In genomic region chr11:66694732-66695207, GRCh38 we compare ENCODE assay signal across 8 cellular contexts. TPM values are rescaled to one million over a fixed set of nuclear protein-coding genes. Genes with fewer than 3 reads are reported as not detected.
DNase-seq lines count a peak whose midpoint lies in the region; ATAC-seq, FAIRE-seq and TF ChIP-seq lines count a peak whose summit lies in the region.

No MANE protein-coding gene starts in this region.

- no peak overlapping the region for H3K27ac ChIP-seq in kidney (ENCODE audit: low read depth in 2 of 2, low read length in 2 of 2)

- intact Hi-C loops in kidney (cut with DNase I), result loop anchor here (5.0 kb wide), 1 partner anchor 138 kb away; no protein-coding TSS in a partner anchor

- H3K9me3 ChIP-seq in kidney (ENCODE audit: control insufficient read depth in 1 of 2, low read length in 2 of 2), result no peaks in the 10 kb centered on the region

- TF ChIP-seq CTCF in kidney (IDR thresholded peaks at IDR 0.05; ENCODE audit: borderline replicate concordance, extremely low read depth, insufficient read depth), result peak; percentile 94

- DNase-seq in Caki2 (ENCODE audit: low read depth) (peak; percentile 87), NCI-H510A treated with DMSO at 0.1 percent for 48 hours (lab: John Stamatoyannopoulos, UW) (peak; percentile 97), cerebellar cortex (ENCODE audit: low spot score) (peak; percentile 96), kidney (peak; percentile 91)
- peak; percentile 89 for DNase-seq in stimulated activated CD4-positive, alpha-beta T cell treated with anti-CD3 and anti-CD28 coated beads, Interleukin-2, amount 100 ng/mL, for 24 hours

- peak; percentile 53 for FAIRE-seq in kidney (lab: Jason Lieb, UNC)

- peak overlapping the region in 1 of 2 donors; percentile 36 for H3K9ac ChIP-seq in kidney (ENCODE audit: low read length in 2 of 2)

- ATAC-seq in HG03108 (IDR thresholded peaks at IDR 0.05; ENCODE audit: unreplicated experiment), result peak; percentile 64
- peak; percentile 74 to 86 for ATAC-seq in activated CD4-positive, CD25-positive, alpha-beta regulatory T cell treated with anti-CD3 and anti-CD28 coated beads, Interleukin-2, amount 50 U/mL, for 24 hours
- no peak for ATAC-seq in GM19395 (IDR thresholded peaks at IDR 0.05; ENCODE audit: unreplicated experiment)

- H3K4me3 ChIP-seq in kidney (ENCODE audit: low read length in 2 of 2), result no peak overlapping the region

- no peaks in the 10 kb centered on the region for H3K4me1 ChIP-seq in kidney (ENCODE audit: control insufficient read depth in 1 of 2, insufficient read depth in 1 of 2, low read depth in 1 of 2, low read length in 2 of 2)

- H3K36me3 ChIP-seq in kidney (ENCODE audit: control insufficient read depth in 1 of 2, insufficient read depth in 2 of 2, low read length in 2 of 2), result peaks cover 11 to 16% of the 10 kb centered on the region in 2 donors

- in situ Hi-C loops in Caki2 (cut with HindIII; ENCODE audit: low pct_unique_long_range_greater_than_20kb, low sequenced_read_pairs), result no loop called here

RNA-seq across cellular contexts. Expression of gene RBM4B, which starts 17.1 kb away (rescaled TPM):
- 8.5 and 29.2 TPM in 2 replicates for total RNA-seq in Caki2 (2014; rRNA removed; shearing (Covaris generic); ENCODE audit: low replicate concordance)
- total RNA-seq in kidney, result 18.2 TPM
- 20.8 TPM for polyA plus RNA-seq in kidney (ENCODE audit: insufficient read depth, low read depth, low replicate concordance)

RNA-seq across cellular contexts. Expression of gene SPTBN2, which starts 34.2 kb away (rescaled TPM):
- 0.71 and 0.87 TPM in 2 replicates for total RNA-seq in Caki2 (2014; rRNA removed; shearing (Covaris generic); ENCODE audit: low replicate concordance)
- total RNA-seq in kidney, result 64.9 TPM
- 69.8 TPM for polyA plus RNA-seq in kidney (ENCODE audit: insufficient read depth, low read depth, low replicate concordance)

RNA-seq across cellular contexts. Expression of gene RBM4, which starts 56.3 kb away (rescaled TPM):
- 116 and 133 TPM in 2 replicates for total RNA-seq in Caki2 (2014; rRNA removed; shearing (Covaris generic); ENCODE audit: low replicate concordance)
- 125 TPM for total RNA-seq in kidney
- 168 TPM for polyA plus RNA-seq in kidney (ENCODE audit: insufficient read depth, low read depth, low replicate concordance)

Comparison
In these comparisons a context has a peak if more than half of its experiments do, and no peak if none do; other contexts are left out.
1. RNA of gene SPTBN2, which starts 34.2 kb away (total RNA-seq): 64.9 TPM in kidney (single experiment); 0.71 to 0.87 TPM in Caki2; every median in the first group is over 10 times any median in the second.
2. Peak in every context shown above with its lines, with median percentiles within 50 percentile points of each other: DNase-seq.